In the genomic region with DNA sequence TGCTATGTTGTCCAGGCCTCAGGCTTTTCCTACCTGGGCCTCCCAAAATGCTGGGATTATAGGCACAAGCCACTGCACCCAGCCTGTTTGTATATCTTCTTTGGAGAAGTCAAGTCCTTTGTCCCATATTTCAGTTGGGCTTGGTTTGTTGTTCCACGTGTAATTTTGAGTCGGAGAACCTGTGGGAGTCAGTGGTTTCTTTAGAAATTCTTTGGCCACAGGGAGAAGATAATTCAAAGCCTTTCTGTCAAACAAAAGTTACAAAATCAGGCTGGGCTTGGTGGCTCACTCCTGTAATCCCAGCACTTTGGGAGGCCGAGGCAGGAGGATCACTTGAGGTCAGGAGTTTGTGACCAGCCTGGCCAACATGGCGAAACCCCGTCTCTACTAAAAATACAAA, we compare ENCODE assay signal across 2 cellular contexts. TPM values are rescaled to one million over a fixed set of nuclear protein-coding genes. Genes with fewer than 3 reads are reported as not detected.
"Had no signal": no experiment of that assay in that cellular context is flagged by ENCODE, and none has a peak within 500 bp of the region (broad histone marks: within the 10 kb centered on the region; RNA-seq: fewer than 3 reads in every experiment).

No MANE protein-coding gene starts in this region.

RNA-seq across cellular contexts. Expression of gene TNFRSF8, which starts 29.7 kb away (rescaled TPM):
- total RNA-seq: HepG2, SJSA1 had no signal
- polyA plus RNA-seq: HepG2 had no signal
